In genomic region chr12:108596854-108597558, GRCh38 we compare ENCODE assay signal across 13 cellular contexts. TPM values are rescaled to one million over a fixed set of nuclear protein-coding genes. Genes with fewer than 3 reads are reported as not detected.
DNase-seq lines count a peak whose midpoint lies in the region; ATAC-seq and TF ChIP-seq lines count a peak whose summit lies in the region.
"Had no signal": no experiment of that assay in that cellular context is flagged by ENCODE, and none has a peak within 500 bp of the region (broad histone marks: within the 10 kb centered on the region; RNA-seq: fewer than 3 reads in every experiment).

No MANE protein-coding gene starts in this region.

- no peaks in the 10 kb centered on the region for H3K36me3 Mint-ChIP-seq in activated naive CD4-positive, alpha-beta T cell treated with anti-CD3 and anti-CD28 coated beads, Interleukin-2, amount 50 U/mL, for 72 hours
- H3K36me3 Mint-ChIP-seq: activated CD8-positive, alpha-beta memory T cell treated with anti-CD3 and anti-CD28 coated beads, Interleukin-2, amount 10 ng/mL, durations not matched to agents 7 days and 5 days had no signal

- H3K36me3 ChIP-seq in effector memory CD4-positive, alpha-beta T cell (ENCODE audit: control insufficient read depth, insufficient read depth, low read length), result no peaks in the 10 kb centered on the region
- H3K36me3 ChIP-seq: HAP-1 had no signal

- CTCF ChIA-PET in HEK293T (lab: Yijun Ruan, JAX), result no interaction called here

- peak overlapping the region in 14 of 21 experiments; percentile 3 to 90 (median 61) for H3K27ac ChIP-seq in skin epidermis
- no peak overlapping the region for H3K27ac ChIP-seq in effector memory CD4-positive, alpha-beta T cell (ENCODE audit: insufficient read depth, low read length, poor library complexity, severe bottlenecking)

- POLR2A ChIA-PET in HEK293T (lab: Yijun Ruan, JAX), result no interaction called here

- H3K9me3 ChIP-seq in effector memory CD4-positive, alpha-beta T cell (ENCODE audit: control insufficient read depth, low read length), result no peaks in the 10 kb centered on the region
- H3K9me3 ChIP-seq: HAP-1 had no signal

- no peak for ATAC-seq in activated naive CD4-positive, alpha-beta T cell treated with anti-CD3 and anti-CD28 coated beads, Interleukin-2, amount 50 U/mL, for 72 hours
- ATAC-seq: activated CD8-positive, alpha-beta memory T cell treated with anti-CD3 and anti-CD28 coated beads, Interleukin-2, amount 10 ng/mL, durations not matched to agents 7 days and 5 days had no signal

- H3K27me3 ChIP-seq in effector memory CD4-positive, alpha-beta T cell (replicated peaks; ENCODE audit: control insufficient read depth, insufficient read depth, low read length, poor library complexity, severe bottlenecking), result no peaks in the 10 kb centered on the region

- H3K4me1 ChIP-seq in effector memory CD4-positive, alpha-beta T cell (ENCODE audit: control insufficient read depth, insufficient read depth, low read length, poor library complexity, severe bottlenecking), result no peaks in the 10 kb centered on the region
- H3K4me1 ChIP-seq: HAP-1 had no signal

- TF ChIP-seq CTCF in fibroblast of pulmonary artery (IDR thresholded peaks at IDR 0.05; ENCODE audit: low read length, missing control alignments), result no peak

- peak; percentile 34 for DNase-seq in EH (ENCODE audit: low read depth)
- peak; percentile 67 for DNase-seq in SK-N-DZ (ENCODE audit: low spot score)
- no peak for DNase-seq in fibroblast of pulmonary artery (ENCODE audit: low read depth)
- DNase-seq in HPDE6-E6E7 (ENCODE audit: extremely low spot score), result no peak
- no peak for DNase-seq in activated naive CD4-positive, alpha-beta T cell treated with anti-CD3 and anti-CD28 coated beads, Interleukin-2, amount 50 U/mL, for 72 hours (ENCODE audit: low spot score in 2 of 2)
- no peak for DNase-seq in effector memory CD4-positive, alpha-beta T cell
- no peak for DNase-seq in HEK293T (ENCODE audit: extremely low spot score)
- DNase-seq: activated CD8-positive, alpha-beta memory T cell treated with anti-CD3 and anti-CD28 coated beads, Interleukin-2, amount 10 ng/mL, durations not matched to agents 7 days and 5 days; amniotic stem cell; Calu3; T1000 had no signal

- H3K27ac Mint-ChIP-seq in activated naive CD4-positive, alpha-beta T cell treated with anti-CD3 and anti-CD28 coated beads, Interleukin-2, amount 50 U/mL, for 72 hours, result no peak overlapping the region
- H3K27ac Mint-ChIP-seq: activated CD8-positive, alpha-beta memory T cell treated with anti-CD3 and anti-CD28 coated beads, Interleukin-2, amount 10 ng/mL, durations not matched to agents 7 days and 5 days had no signal

- H3K9me3 Mint-ChIP-seq in activated naive CD4-positive, alpha-beta T cell treated with anti-CD3 and anti-CD28 coated beads, Interleukin-2, amount 50 U/mL, for 72 hours, result no peaks in the 10 kb centered on the region

- H3K4me3 ChIP-seq in fibroblast of pulmonary artery (replicated peaks; ENCODE audit: low read depth, low read length) (peak overlapping the region; percentile 1), skin epidermis (peak overlapping the region; percentile 27 to 40 (median 34))
- no peak overlapping the region for H3K4me3 ChIP-seq in effector memory CD4-positive, alpha-beta T cell (ENCODE audit: insufficient read depth, low read depth, low read length, poor library complexity, severe bottlenecking)
- H3K4me3 ChIP-seq: HAP-1 had no signal

TF ChIP-seq in HEK293T, 16 proteins besides CTCF, POLR2A, EP300 and RAD21:
- no peak for TF ChIP-seq CTBP1 (IDR thresholded peaks at IDR 0.05; ENCODE audit: borderline replicate concordance)
- TF ChIP-seq NFRKB (IDR thresholded peaks at IDR 0.05), result no peak
- no peak for TF ChIP-seq BHLHE40 (IDR thresholded peaks at IDR 0.05; ENCODE audit: borderline replicate concordance)

RNA-seq across cellular contexts. Expression of gene TMEM119, which starts 0.9 kb away (rescaled TPM):
- polyA plus RNA-seq in SK-N-DZ (2014; cell fraction: cytosol; rRNA removed), result 55.3 and 62.2 TPM in 2 replicates
- 20.9 and 21.2 TPM in 2 replicates for polyA plus RNA-seq in SK-N-DZ (2014; cell fraction: nucleus; rRNA removed)
- total RNA-seq in activated naive CD4-positive, alpha-beta T cell treated with anti-CD3 and anti-CD28 coated beads, Interleukin-2, amount 50 U/mL, for 72 hours, result under 1 TPM in 1 of 2 donors, not detected in 1; 0.09 TPM
- total RNA-seq: Calu3 had no signal

RNA-seq across cellular contexts. Expression of gene ISCU, which starts 34.6 kb away (rescaled TPM):
- polyA plus RNA-seq in SK-N-DZ (2014; cell fraction: cytosol; rRNA removed), result 91.8 and 103 TPM in 2 replicates
- polyA plus RNA-seq in SK-N-DZ (2014; cell fraction: nucleus; rRNA removed), result 135 and 155 TPM in 2 replicates
- total RNA-seq in activated naive CD4-positive, alpha-beta T cell treated with anti-CD3 and anti-CD28 coated beads, Interleukin-2, amount 50 U/mL, for 72 hours, result 100 to 1,000 TPM in 1 of 2 donors, 10 to 100 TPM in 1; 53.6 to 158 TPM

RNA-seq across cellular contexts. Expression of gene SART3, which starts 36.0 kb away (rescaled TPM):
- 88.6 and 93.4 TPM in 2 replicates for polyA plus RNA-seq in SK-N-DZ (2014; cell fraction: cytosol; rRNA removed)
- 90.4 and 90.9 TPM in 2 replicates for polyA plus RNA-seq in SK-N-DZ (2014; cell fraction: nucleus; rRNA removed)
- 100 to 1,000 TPM in 1 of 2 donors, 10 to 100 TPM in 1; 89.0 to 105 TPM for total RNA-seq in activated naive CD4-positive, alpha-beta T cell treated with anti-CD3 and anti-CD28 coated beads, Interleukin-2, amount 50 U/mL, for 72 hours

RNA-seq across cellular contexts. Expression of gene SELPLG, which starts 36.7 kb away (rescaled TPM):
- not detected in 2 replicates for polyA plus RNA-seq in SK-N-DZ (2014; cell fraction: cytosol; rRNA removed)
- not detected in 2 replicates for polyA plus RNA-seq in SK-N-DZ (2014; cell fraction: nucleus; rRNA removed)
- total RNA-seq in activated naive CD4-positive, alpha-beta T cell treated with anti-CD3 and anti-CD28 coated beads, Interleukin-2, amount 50 U/mL, for 72 hours, result 10 to 100 TPM; 30.0 to 35.9 TPM

Comparison
In these comparisons a context has a peak if more than half of its experiments do, and no peak if none do; other contexts are left out.
1. DNase-seq: peak in EH (single experiment) and SK-N-DZ (single experiment); none in fibroblast of pulmonary artery (single experiment), HPDE6-E6E7 (single experiment), activated naive CD4-positive, alpha-beta T cell treated with anti-CD3 and anti-CD28 coated beads, Interleukin-2, amount 50 U/mL, for 72 hours (0 of 2), effector memory CD4-positive, alpha-beta T cell (0 of 3) and HEK293T (single experiment).